8 cellular contexts compared by ENCODE assay signal in genomic region chr9:12775963-12776774, GRCh38. TPM values are rescaled to one million over a fixed set of nuclear protein-coding genes. Genes with fewer than 3 reads are reported as not detected.
DNase-seq lines count a peak whose midpoint lies in the region; ATAC-seq and TF ChIP-seq lines count a peak whose summit lies in the region.

No MANE protein-coding gene starts in this region.

- TF ChIP-seq CTCF in ascending aorta (IDR thresholded peaks at IDR 0.05), result peak; percentile 39 to 56 (median 53)

- H3K27me3 ChIP-seq in ascending aorta, result no peaks in the 10 kb centered on the region
- no peaks in the 10 kb centered on the region for H3K27me3 ChIP-seq in right cardiac atrium (ENCODE audit: control insufficient read depth, insufficient read depth)

- H3K9me3 ChIP-seq in ascending aorta (no peaks in the 10 kb centered on the region), right cardiac atrium (ENCODE audit: control insufficient read depth, low read length) (no peaks in the 10 kb centered on the region)

- ATAC-seq in GM18868 (IDR thresholded peaks at IDR 0.05; ENCODE audit: unreplicated experiment), result peak; percentile 93
- ATAC-seq in HG03196 (IDR thresholded peaks at IDR 0.05; ENCODE audit: unreplicated experiment), result peak; percentile 85
- peak; percentile 96 for ATAC-seq in right cardiac atrium

- intact Hi-C loops in ascending aorta (cut with DNase I), result loop anchor here (2.0 to 5.0 kb wide), 4 partner anchors 39 to 107 kb away; no protein-coding TSS in a partner anchor
- intact Hi-C loops in right cardiac atrium (cut with DNase I), result loop anchor here in 1 of 4 donors (5.0 kb wide), 1 partner anchor 41 kb away; no protein-coding TSS in a partner anchor
- intact Hi-C loops in posterior cingulate gyrus (cut with DNase I), result loop anchor here (2.0 to 10.0 kb wide), 2 partner anchors 51 to 109 kb away; no protein-coding TSS in a partner anchor

- H3K4me1 ChIP-seq in ascending aorta (peaks cover 2 to 7% of the 10 kb centered on the region in 2 donors), right cardiac atrium (ENCODE audit: control insufficient read depth, insufficient read depth, low read length) (no peaks in the 10 kb centered on the region)

- under 1% methylated on average over 34 of the region's 34 CpGs for WGBS in right cardiac atrium

- no peaks in the 10 kb centered on the region for H3K36me3 ChIP-seq in ascending aorta

- peak overlapping the region; percentile 59 to 94 for H3K4me3 ChIP-seq in ascending aorta
- peak overlapping the region; percentile 65 for H3K4me3 ChIP-seq in right cardiac atrium (ENCODE audit: low read length)

- H3K27ac ChIP-seq in ascending aorta (peak overlapping the region; percentile 87 to 96), right cardiac atrium (ENCODE audit: low read length) (peak overlapping the region; percentile 54)

- DNase-seq in AG08395 (ENCODE audit: low spot score) (peak; percentile 88), NCI-H446 (lab: John Stamatoyannopoulos, UW) (peak; percentile 83 to 85), ascending aorta (ENCODE audit: low spot score in 2 of 2) (peak; percentile 51 to 90), right cardiac atrium (peak; percentile 85 to 93 (median 93)), posterior cingulate gyrus (peak; percentile 76 to 97 (median 82))
- no peak for DNase-seq in central memory CD4-positive, alpha-beta T cell

RNA-seq across cellular contexts. Expression of gene LURAP1L, which starts 1.3 kb away (rescaled TPM):
- total RNA-seq in ascending aorta (1.6 TPM), right cardiac atrium (1 to 10 TPM; 2.1 to 3.4 (median 2.5) TPM)
- polyA plus RNA-seq in right cardiac atrium, result 3.0 TPM
